25 cellular contexts compared by ENCODE assay signal in genomic region chr22:22938672-22939536, GRCh38. TPM values are rescaled to one million over a fixed set of nuclear protein-coding genes. Genes with fewer than 3 reads are reported as not detected.
DNase-seq lines count a peak whose midpoint lies in the region; ATAC-seq lines count a peak whose summit lies in the region.
"Had no signal": no experiment of that assay in that cellular context is flagged by ENCODE, and none has a peak within 500 bp of the region (broad histone marks: within the 10 kb centered on the region; RNA-seq: fewer than 3 reads in every experiment).

No MANE protein-coding gene starts in this region.

- H3K79me2 ChIP-seq in trophoblast cell (ENCODE audit: control insufficient read depth, insufficient read depth, low read length, poor library complexity): no peaks in the 10 kb centered on the region

- no peak overlapping the region for H3K18ac ChIP-seq in trophoblast cell (ENCODE audit: low read length)

- no peaks in the 10 kb centered on the region for H3K4me1 ChIP-seq in trophoblast cell (ENCODE audit: control insufficient read depth in 1 of 2, insufficient read depth in 2 of 2, low read length in 2 of 2)
- H3K4me1 ChIP-seq: Caco-2, HAP-1, prostate gland had no signal

- WGBS in trophoblast cell (ENCODE audit: extremely low coverage, insufficient coverage, insufficient read length): no CpG with 5 or more reads among the region's 8 CpGs

- no peak for ATAC-seq in effector memory CD8-positive, alpha-beta T cell (replicated peaks)
- no peak for ATAC-seq in stimulated activated effector memory CD8-positive, alpha-beta T cell treated with anti-CD3 and anti-CD28 coated beads, Interleukin-12 subunit alpha, Interleukin-12 subunit beta, amount 100 ng/mL, for 72 hours

- H3K27me3 ChIP-seq in trophoblast cell (ENCODE audit: insufficient read depth, low read length): no peaks in the 10 kb centered on the region

- no peak overlapping the region for H2BK12ac ChIP-seq in trophoblast cell (ENCODE audit: low read length)

- H3K36me3 ChIP-seq in trophoblast cell (ENCODE audit: control insufficient read depth in 1 of 2, insufficient read depth in 2 of 2, low read length in 2 of 2): no peaks in the 10 kb centered on the region
- H3K36me3 ChIP-seq: HAP-1, prostate gland had no signal

- H2BK5ac ChIP-seq in trophoblast cell (ENCODE audit: low read depth, low read length, poor library complexity): no peak overlapping the region

- H4K91ac ChIP-seq in trophoblast cell (ENCODE audit: low read depth, low read length): no peak overlapping the region

- DNase-seq in activated T-cell treated with anti-CD3 and anti-CD28 coated beads, Interleukin-2, amount 50 U/mL, for 1 hour: peak; percentile 4
- DNase-seq in activated T-cell treated with anti-CD3 and anti-CD28 coated beads, Interleukin-2, amount 50 U/mL, for 48 hours: no peak
- peak; percentile 26 for DNase-seq in NAMALWA (ENCODE audit: low spot score)
- DNase-seq in effector memory CD8-positive, alpha-beta T cell: no peak
- DNase-seq in stimulated activated effector memory CD8-positive, alpha-beta T cell treated with anti-CD3 and anti-CD28 coated beads, Interleukin-12 subunit alpha, Interleukin-12 subunit beta, amount 100 ng/mL, for 72 hours (ENCODE audit: low spot score in 2 of 2): no peak
- DNase-seq in trophoblast cell: no peak
- no peak for DNase-seq in iPS-NIHi7 (ENCODE audit: extremely low spot score)
- no peak for DNase-seq in stimulated activated CD4-positive, alpha-beta T cell treated with anti-CD3 and anti-CD28 coated beads, Interleukin-4, amount 100 ng/mL, for 1 hour
- DNase-seq: activated naive CD4-positive, alpha-beta T cell treated with anti-CD3 and anti-CD28 coated beads, Interleukin-2, amount 50 U/mL, for 16 hours; activated T-cell treated with anti-CD3 and anti-CD28 coated beads, Interleukin-2, amount 50 U/mL, for 24 hours; anterior cingulate cortex; dermis blood vessel endothelial cell; EL; NCI-H1417 treated with DMSO at 0.1 percent for 48 hours; NCI-H774; OCI-M1; Right ventricle myocardium superior; stimulated activated CD4-positive, alpha-beta T cell treated with anti-CD3 and anti-CD28 coated beads, Interleukin-15, amount 100 ng/mL, for 24 hours; SW 1271 had no signal

- peaks cover 7 to 8% of the 10 kb centered on the region in 2 donors for H3K4me1 Mint-ChIP-seq in effector memory CD8-positive, alpha-beta T cell (ENCODE audit: low read depth in 2 of 2)
- H3K4me1 Mint-ChIP-seq in stimulated activated effector memory CD8-positive, alpha-beta T cell treated with anti-CD3 and anti-CD28 coated beads, Interleukin-12 subunit alpha, Interleukin-12 subunit beta, amount 100 ng/mL, for 72 hours: peaks cover 22% of the 10 kb centered on the region

- no peaks in the 10 kb centered on the region for H3K9me3 Mint-ChIP-seq in effector memory CD8-positive, alpha-beta T cell
- H3K9me3 Mint-ChIP-seq in stimulated activated effector memory CD8-positive, alpha-beta T cell treated with anti-CD3 and anti-CD28 coated beads, Interleukin-12 subunit alpha, Interleukin-12 subunit beta, amount 100 ng/mL, for 72 hours: no peaks in the 10 kb centered on the region
- H3K9me3 Mint-ChIP-seq: activated T-cell treated with anti-CD3 and anti-CD28 coated beads, Interleukin-2, amount 50 U/mL, for 24 hours had no signal

- no peak overlapping the region for H3K14ac ChIP-seq in trophoblast cell (ENCODE audit: low read length)

- H3K4me2 ChIP-seq in trophoblast cell (ENCODE audit: low read length): no peak overlapping the region

- no peak overlapping the region for H3K4me3 ChIP-seq in trophoblast cell (ENCODE audit: low read depth, low read length)
- H3K4me3 ChIP-seq: HAP-1, lung, prostate gland had no signal

- peak overlapping the region; percentile 39 to 41 for H3K27ac Mint-ChIP-seq in effector memory CD8-positive, alpha-beta T cell
- peak overlapping the region; percentile 24 for H3K27ac Mint-ChIP-seq in stimulated activated effector memory CD8-positive, alpha-beta T cell treated with anti-CD3 and anti-CD28 coated beads, Interleukin-12 subunit alpha, Interleukin-12 subunit beta, amount 100 ng/mL, for 72 hours
- H3K27ac Mint-ChIP-seq: activated T-cell treated with anti-CD3 and anti-CD28 coated beads, Interleukin-2, amount 50 U/mL, for 24 hours had no signal

- H3K27ac ChIP-seq in trophoblast cell (ENCODE audit: low read depth, low read length): no peak overlapping the region
- H3K27ac ChIP-seq: prostate gland had no signal

- no peak overlapping the region for H3K9ac ChIP-seq in trophoblast cell (ENCODE audit: low read length)

- H4K8ac ChIP-seq in trophoblast cell (ENCODE audit: low read depth, low read length): no peak overlapping the region

- no peak overlapping the region for H4K12ac ChIP-seq in trophoblast cell (ENCODE audit: low read depth, low read length)

- no peak overlapping the region for H3K23ac ChIP-seq in trophoblast cell (ENCODE audit: low read length)

- no peaks in the 10 kb centered on the region for H3K36me3 Mint-ChIP-seq in effector memory CD8-positive, alpha-beta T cell (ENCODE audit: insufficient read depth)
- H3K36me3 Mint-ChIP-seq in stimulated activated effector memory CD8-positive, alpha-beta T cell treated with anti-CD3 and anti-CD28 coated beads, Interleukin-12 subunit alpha, Interleukin-12 subunit beta, amount 100 ng/mL, for 72 hours: no peaks in the 10 kb centered on the region

- H3K9me3 ChIP-seq in trophoblast cell (ENCODE audit: insufficient read depth, low read depth, low read length): no peaks in the 10 kb centered on the region
- H3K9me3 ChIP-seq: Caco-2, HAP-1, prostate gland had no signal

- no peaks in the 10 kb centered on the region for H3K79me1 ChIP-seq in trophoblast cell (ENCODE audit: low read length)

- no peak overlapping the region for H2AFZ ChIP-seq in trophoblast cell (ENCODE audit: insufficient read depth, low read length, poor library complexity)

- H2BK120ac ChIP-seq in trophoblast cell (ENCODE audit: insufficient read depth, low read length, poor library complexity): no peak overlapping the region

- H3K4ac ChIP-seq in trophoblast cell (ENCODE audit: low read depth, low read length): no peak overlapping the region

- no peak overlapping the region for H2AK5ac ChIP-seq in trophoblast cell (ENCODE audit: low read length)

- no peaks in the 10 kb centered on the region for H3K27me3 Mint-ChIP-seq in effector memory CD8-positive, alpha-beta T cell
- H3K27me3 Mint-ChIP-seq: activated T-cell treated with anti-CD3 and anti-CD28 coated beads, Interleukin-2, amount 50 U/mL, for 24 hours had no signal

- H3K4me3 Mint-ChIP-seq in effector memory CD8-positive, alpha-beta T cell: no peak overlapping the region
- no peak overlapping the region for H3K4me3 Mint-ChIP-seq in stimulated activated effector memory CD8-positive, alpha-beta T cell treated with anti-CD3 and anti-CD28 coated beads, Interleukin-12 subunit alpha, Interleukin-12 subunit beta, amount 100 ng/mL, for 72 hours
- H3K4me3 Mint-ChIP-seq: activated T-cell treated with anti-CD3 and anti-CD28 coated beads, Interleukin-2, amount 50 U/mL, for 24 hours had no signal

RNA-seq across cellular contexts. Expression of gene IGLL5, which starts 51.3 kb away (rescaled TPM):
- polyA plus RNA-seq in trophoblast cell (2013): not detected in 2 replicates
- polyA plus RNA-seq: fibroblast of lung, keratinocyte had no signal

Comparison
In these comparisons a context has a peak if more than half of its experiments do, and no peak if none do; other contexts are left out.
1. DNase-seq: peak in activated T-cell treated with anti-CD3 and anti-CD28 coated beads, Interleukin-2, amount 50 U/mL, for 1 hour (single experiment) and NAMALWA (single experiment); none in activated T-cell treated with anti-CD3 and anti-CD28 coated beads, Interleukin-2, amount 50 U/mL, for 48 hours (0 of 2), effector memory CD8-positive, alpha-beta T cell (0 of 3), stimulated activated effector memory CD8-positive, alpha-beta T cell treated with anti-CD3 and anti-CD28 coated beads, Interleukin-12 subunit alpha, Interleukin-12 subunit beta, amount 100 ng/mL, for 72 hours (0 of 2), trophoblast cell (0 of 2), iPS-NIHi7 (single experiment) and stimulated activated CD4-positive, alpha-beta T cell treated with anti-CD3 and anti-CD28 coated beads, Interleukin-4, amount 100 ng/mL, for 1 hour (single experiment).